ENCODE assay signal across 20 cellular contexts in genomic region chr6:127737768-127738167, GRCh38.
DNase-seq lines count a peak whose midpoint lies in the region; ATAC-seq and TF ChIP-seq lines count a peak whose summit lies in the region.
"Had no signal": no experiment of that assay in that cellular context is flagged by ENCODE, and none has a peak within 500 bp of the region (broad histone marks: within the 10 kb centered on the region; RNA-seq: fewer than 3 reads in every experiment).

No MANE protein-coding gene starts in this region.

- H3K27me3 Mint-ChIP-seq in activated naive CD8-positive, alpha-beta T cell, result no peaks in the 10 kb centered on the region
- no peaks in the 10 kb centered on the region for H3K27me3 Mint-ChIP-seq in activated naive CD8-positive, alpha-beta T cell treated with anti-CD3 and anti-CD28 coated beads, Interleukin-2, amount 50 U/mL, for 24 hours
- H3K27me3 Mint-ChIP-seq: activated CD4-positive, alpha-beta memory T cell treated with anti-CD3 and anti-CD28 coated beads for 36 hours had no signal

- TF ChIP-seq CTCF in RWPE2 (IDR thresholded peaks at IDR 0.05; ENCODE audit: poor library complexity, severe bottlenecking) (no peak), fibroblast of lung (conservative IDR thresholded peaks at IDR 0.05 in 1 of 2, IDR thresholded peaks at IDR 0.05 in 1 of 2; ENCODE audit: low read depth in 1 of 2, low read length in 2 of 2) (no peak), GM10266 (IDR thresholded peaks at IDR 0.05; ENCODE audit: control insufficient read depth, insufficient read depth, low read depth, missing control alignments) (no peak)

- no peak overlapping the region for H3K9ac ChIP-seq in fibroblast of lung (ENCODE audit: insufficient read depth, low read length)

- no peak for ATAC-seq in activated naive CD8-positive, alpha-beta T cell treated with anti-CD3 and anti-CD28 coated beads, Interleukin-2, amount 50 U/mL, for 24 hours
- peak; percentile 51; the same call in 1 of the 3 replicates for ATAC-seq in RWPE2 (ENCODE audit: low read depth)
- no peak for ATAC-seq in GM18498 (IDR thresholded peaks at IDR 0.05; ENCODE audit: unreplicated experiment)

- peaks cover 71% of the 10 kb centered on the region for H3K4me1 Mint-ChIP-seq in activated naive CD8-positive, alpha-beta T cell (ENCODE audit: low read depth)
- peaks cover 50% of the 10 kb centered on the region for H3K4me1 Mint-ChIP-seq in activated naive CD8-positive, alpha-beta T cell treated with anti-CD3 and anti-CD28 coated beads, Interleukin-2, amount 50 U/mL, for 24 hours
- H3K4me1 Mint-ChIP-seq: immature natural killer cell had no signal

- H3K9me3 ChIP-seq in RWPE2 (ENCODE audit: severe bottlenecking), result no peaks in the 10 kb centered on the region
- no peaks in the 10 kb centered on the region for H3K9me3 ChIP-seq in fibroblast of lung (ENCODE audit: control insufficient read depth, insufficient read depth, low read depth, low read length)
- H3K9me3 ChIP-seq: heart right ventricle, uterus had no signal

- no peaks in the 10 kb centered on the region for H3K79me2 ChIP-seq in fibroblast of lung (ENCODE audit: control insufficient read depth, insufficient read depth, low read length)

- H3K27me3 ChIP-seq in RWPE2 (ENCODE audit: insufficient read depth, poor library complexity, severe bottlenecking) (no peaks in the 10 kb centered on the region), fibroblast of lung (ENCODE audit: control insufficient read depth, insufficient read depth, low read length) (no peaks in the 10 kb centered on the region)
- H3K27me3 ChIP-seq: heart right ventricle, uterus had no signal

- H3K4me2 ChIP-seq in fibroblast of lung (ENCODE audit: extremely low read depth, insufficient read depth, low read length), result no peak overlapping the region

- H3K4me3 ChIP-seq in RWPE2 (ENCODE audit: severe bottlenecking), result no peak overlapping the region
- no peak overlapping the region for H3K4me3 ChIP-seq in fibroblast of lung (replicated peaks in 1 of 4; ENCODE audit: control extremely low read depth in 1 of 4, insufficient read depth in 1 of 4, low read depth in 3 of 4, low read length in 4 of 4)
- H3K4me3 ChIP-seq: heart right ventricle, uterus had no signal

- H3K4me3 Mint-ChIP-seq in activated naive CD8-positive, alpha-beta T cell, result no peak overlapping the region
- no peak overlapping the region for H3K4me3 Mint-ChIP-seq in activated naive CD8-positive, alpha-beta T cell treated with anti-CD3 and anti-CD28 coated beads, Interleukin-2, amount 50 U/mL, for 24 hours
- H3K4me3 Mint-ChIP-seq: activated CD4-positive, alpha-beta memory T cell treated with anti-CD3 and anti-CD28 coated beads for 36 hours; activated T-helper 1 cell treated with anti-CD3 and anti-CD28 coated beads, Interleukin-12 subunit alpha, Interleukin-12 subunit beta, Interleukin-2, Interleukin-4 antibody, amounts not matched to agents 30 ng/mL and 10 ng/mL and 1 ng/mL, durations not matched to agents 14 hours and 24 hours and 36 hours; HFFc6; immature natural killer cell had no signal

- no peak overlapping the region for H2AFZ ChIP-seq in fibroblast of lung (ENCODE audit: low read length)

- H3K9me3 Mint-ChIP-seq in activated naive CD8-positive, alpha-beta T cell (ENCODE audit: low read depth), result no peaks in the 10 kb centered on the region
- H3K9me3 Mint-ChIP-seq in activated naive CD8-positive, alpha-beta T cell treated with anti-CD3 and anti-CD28 coated beads, Interleukin-2, amount 50 U/mL, for 24 hours, result no peaks in the 10 kb centered on the region
- H3K9me3 Mint-ChIP-seq: activated CD4-positive, alpha-beta memory T cell treated with anti-CD3 and anti-CD28 coated beads for 36 hours; activated T-helper 1 cell treated with anti-CD3 and anti-CD28 coated beads, Interleukin-12 subunit alpha, Interleukin-12 subunit beta, Interleukin-2, Interleukin-4 antibody, amounts not matched to agents 30 ng/mL and 10 ng/mL and 1 ng/mL, durations not matched to agents 14 hours and 24 hours and 36 hours; HFFc6 had no signal

- H3K27ac ChIP-seq in RWPE2 (ENCODE audit: poor library complexity, severe bottlenecking) (no peak overlapping the region), fibroblast of lung (ENCODE audit: insufficient read depth, low read length) (no peak overlapping the region)
- H3K27ac ChIP-seq: heart right ventricle, uterus, WERI-Rb-1 had no signal

- H3K36me3 Mint-ChIP-seq in activated naive CD8-positive, alpha-beta T cell, result peaks cover 12% of the 10 kb centered on the region
- peaks cover 12% of the 10 kb centered on the region for H3K36me3 Mint-ChIP-seq in activated naive CD8-positive, alpha-beta T cell treated with anti-CD3 and anti-CD28 coated beads, Interleukin-2, amount 50 U/mL, for 24 hours (ENCODE audit: low read depth)
- H3K36me3 Mint-ChIP-seq: activated CD4-positive, alpha-beta memory T cell treated with anti-CD3 and anti-CD28 coated beads for 36 hours; immature natural killer cell had no signal

- peak overlapping the region; percentile 81 for H3K27ac Mint-ChIP-seq in activated naive CD8-positive, alpha-beta T cell
- H3K27ac Mint-ChIP-seq in activated naive CD8-positive, alpha-beta T cell treated with anti-CD3 and anti-CD28 coated beads, Interleukin-2, amount 50 U/mL, for 24 hours, result no peak overlapping the region
- H3K27ac Mint-ChIP-seq: HFFc6, immature natural killer cell had no signal

- H3K36me3 ChIP-seq in RWPE2 (ENCODE audit: low read depth), result no peaks in the 10 kb centered on the region
- H3K36me3 ChIP-seq in fibroblast of lung (ENCODE audit: control insufficient read depth, insufficient read depth, low read length), result no peaks in the 10 kb centered on the region
- H3K36me3 ChIP-seq: heart right ventricle, uterus, WERI-Rb-1 had no signal

- no peaks in the 10 kb centered on the region for H3K4me1 ChIP-seq in RWPE2 (ENCODE audit: insufficient read depth, poor library complexity, severe bottlenecking)
- H3K4me1 ChIP-seq in fibroblast of lung (ENCODE audit: control insufficient read depth, extremely low read depth, insufficient read depth, low read length), result no peaks in the 10 kb centered on the region
- H3K4me1 ChIP-seq: heart right ventricle, uterus had no signal

- DNase-seq in activated naive CD8-positive, alpha-beta T cell treated with anti-CD3 and anti-CD28 coated beads, Interleukin-2, amount 50 U/mL, for 24 hours, result no peak
- DNase-seq in RWPE2 (ENCODE audit: low spot score) (no peak), fibroblast of lung (ENCODE audit: low read depth in 2 of 2) (peak; percentile 4 to 8), SW480 (ENCODE audit: low spot score) (no peak), epidermal melanocyte (ENCODE audit: insufficient read length, low spot score) (no peak), GM10266 (ENCODE audit: extremely low spot score) (no peak)
- DNase-seq: activated CD4-positive, alpha-beta memory T cell treated with anti-CD3 and anti-CD28 coated beads for 36 hours; anterior cingulate cortex; effector CD8-positive, alpha-beta T cell; heart right ventricle; HFFc6; immature natural killer cell; Kasumi-1; occipital lobe; T-helper 1 cell; uterus; WERI-Rb-1 had no signal

- H4K20me1 ChIP-seq in fibroblast of lung (ENCODE audit: control insufficient read depth, extremely low read depth, insufficient read depth, low read length), result no peaks in the 10 kb centered on the region

Comparison
In these comparisons a context has a peak if more than half of its experiments do, and no peak if none do; other contexts are left out.
1. DNase-seq: peak in fibroblast of lung (2 of 2); none in activated naive CD8-positive, alpha-beta T cell treated with anti-CD3 and anti-CD28 coated beads, Interleukin-2, amount 50 U/mL, for 24 hours (single experiment), RWPE2 (single experiment), SW480 (single experiment), epidermal melanocyte (single experiment) and GM10266 (single experiment).